19 cellular contexts compared by ENCODE assay signal in genomic region chr4:180052629-180053028, GRCh38.
"Had no signal": no experiment of that assay in that cellular context is flagged by ENCODE, and none has a peak within 500 bp of the region (broad histone marks: within the 10 kb centered on the region; RNA-seq: fewer than 3 reads in every experiment).

No MANE protein-coding gene starts in this region.

- ATAC-seq: foreskin keratinocyte; left cardiac atrium; left ventricle myocardium superior; naive thymus-derived CD8-positive, alpha-beta T cell; stimulated activated effector memory CD8-positive, alpha-beta T cell treated with anti-CD3 and anti-CD28 coated beads, Interleukin-12 subunit alpha, Interleukin-12 subunit beta, amount 100 ng/mL, for 72 hours; stimulated activated naive CD8-positive, alpha-beta T cell treated with anti-CD3 and anti-CD28 coated beads, Interleukin-15, Interleukin-2, amounts not matched to agents 100 U/mL and 50 U/mL, for 24 hours had no signal

- H3K4me1 ChIP-seq: foreskin keratinocyte, right atrium auricular region had no signal

- H3K27me3 ChIP-seq: uterus had no signal

- H3K27ac ChIP-seq: foreskin keratinocyte, neutrophil, right atrium auricular region, sigmoid colon, skin epidermis, suprapubic skin, tibial artery, upper lobe of left lung, uterus had no signal

- H3K4me3 ChIP-seq: right atrium auricular region, sigmoid colon, skin epidermis, suprapubic skin, tibial artery, upper lobe of left lung, uterus had no signal

- H3K36me3 ChIP-seq: neutrophil, right atrium auricular region, sigmoid colon, suprapubic skin, tibial artery, upper lobe of left lung, uterus had no signal

- DNase-seq: dermis blood vessel endothelial cell; erythroblast; foreskin keratinocyte; kidney; left cardiac atrium; left ventricle myocardium superior; naive thymus-derived CD8-positive, alpha-beta T cell; sigmoid colon; stimulated activated CD4-positive, alpha-beta T cell treated with anti-CD3 and anti-CD28 coated beads, Interleukin-4, amount 100 ng/mL, for 1 hour; stimulated activated CD8-positive, alpha-beta memory T cell treated with anti-CD3 and anti-CD28 coated beads, Interleukin-4, amount 100 ng/mL, for 48 hours; stimulated activated naive CD8-positive, alpha-beta T cell treated with anti-CD3 and anti-CD28 coated beads, Interleukin-15, Interleukin-2, amounts not matched to agents 100 U/mL and 50 U/mL, for 24 hours; tibial artery; upper lobe of left lung; uterus had no signal

- H3K9me3 ChIP-seq: neutrophil, right atrium auricular region, sigmoid colon, suprapubic skin, tibial artery, upper lobe of left lung, uterus had no signal
